Comparison of ENCODE assay signal across 8 cellular contexts in the genomic region with DNA sequence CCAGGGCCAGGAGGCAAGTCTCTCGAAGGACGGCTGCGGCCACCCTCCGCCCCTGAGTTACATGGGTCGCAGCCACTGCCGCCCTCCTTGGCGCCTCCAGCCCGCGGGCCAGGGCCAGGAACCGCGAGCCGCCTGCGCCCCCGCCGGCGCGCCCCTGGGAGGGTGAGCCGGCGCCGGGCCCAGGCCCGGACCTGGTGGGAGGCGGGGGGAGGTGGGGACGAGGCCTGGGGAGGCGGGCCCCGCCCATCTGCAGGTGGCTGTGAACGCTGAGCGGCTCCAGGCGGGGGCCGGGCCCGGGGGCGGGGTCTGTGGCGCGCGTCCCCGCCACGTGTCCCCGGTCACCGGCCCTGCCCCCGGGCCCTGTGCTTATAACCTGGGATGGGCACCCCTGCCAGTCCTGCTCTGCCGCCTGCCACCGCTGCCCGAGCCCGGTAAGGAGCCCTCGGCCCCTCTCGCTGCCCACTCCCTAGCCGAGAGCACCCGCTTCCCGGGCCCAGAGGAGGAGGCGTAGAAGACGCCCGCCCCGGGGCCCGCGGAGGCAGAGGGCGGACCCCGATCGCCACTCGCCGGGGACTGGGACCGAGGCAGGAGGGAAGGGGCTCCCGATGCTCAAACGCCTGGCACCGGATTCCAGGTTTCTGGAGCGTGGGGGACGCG. TPM values are rescaled to one million over a fixed set of nuclear protein-coding genes. Genes with fewer than 3 reads are reported as not detected.
A peak's percentile ranks its signal among the peaks of the same experiment; 100 is the strongest.
DNase-seq lines count a peak whose midpoint lies in the region; ATAC-seq, FAIRE-seq and TF ChIP-seq lines count a peak whose summit lies in the region.

A gene (plus strand): TSS at position 397 of the 657 bp plus-strand sequence. CDS start 7,268 bp downstream, outside the sequence.

- ATAC-seq in HG02798 (IDR thresholded peaks at IDR 0.05; ENCODE audit: poor library complexity, unreplicated experiment) (peak; percentile 54), T-cell (replicated peaks in 1 of 4) (peak; percentile 71 to 83 (median 80))

- H3K4me3 Mint-ChIP-seq in T-cell, result peak within 1 kb of the TSS in 2 of 3 donors; percentile 17 to 65
- H3K4me3 Mint-ChIP-seq in brain, result peak within 1 kb of the TSS; percentile 80 to 88 (median 83)

- no peaks in the 10 kb centered on the region for H3K79me2 ChIP-seq in keratinocyte (ENCODE audit: control insufficient read depth, insufficient read depth, low read length)

- dilution Hi-C loops in keratinocyte (cut with MboI; ENCODE audit: extremely low pct_ligation_motif_present, low sequenced_read_pairs), result no loop called here

- H3K27ac Mint-ChIP-seq in T-cell, result no peak within 1 kb of the TSS
- H3K27ac Mint-ChIP-seq in brain, result peak within 1 kb of the TSS; percentile 24 to 97 (median 92)

- POLR2A ChIA-PET in T-cell (lab: Charles Lee), result no interaction called here

- in situ Hi-C loops in ACHN (cut with HindIII; ENCODE audit: low pct_ligation_motif_present, low pct_unique_long_range_greater_than_20kb, low sequenced_read_pairs), result no loop called here

- H4K20me1 ChIP-seq in keratinocyte (ENCODE audit: control insufficient read depth, extremely low read depth, insufficient read depth, low read length), result no peaks in the 10 kb centered on the region

- H3K27ac ChIP-seq in keratinocyte (ENCODE audit: control insufficient read depth, insufficient read depth, low read length), result peak within 1 kb of the TSS; percentile 14

- H3K27me3 Mint-ChIP-seq in T-cell (peaks cover 17 to 52% of the 10 kb centered on the region in 2 donors), brain (peaks cover 68% of the 10 kb centered on the region)

- H3K36me3 Mint-ChIP-seq in T-cell (peaks cover 4% of the 10 kb centered on the region), brain (no peaks in the 10 kb centered on the region)

- FAIRE-seq in keratinocyte (lab: Jason Lieb, UNC), result no peak
- FAIRE-seq in HTR-8/SVneo (lab: Jason Lieb, UNC), result no peak

- H3K27me3 ChIP-seq in keratinocyte (ENCODE audit: control insufficient read depth, extremely low read depth, insufficient read depth, low read length), result peaks cover 11% of the 10 kb centered on the region

- peak within 1 kb of the TSS; percentile 46 for H2AFZ ChIP-seq in keratinocyte (ENCODE audit: control insufficient read depth, low read length)

- no peak for TF ChIP-seq CTCF in brain (conservative IDR thresholded peaks at IDR 0.05)
- TF ChIP-seq CTCF in keratinocyte (optimal IDR thresholded peaks at IDR 0.05 in 1 of 3, IDR thresholded peaks at IDR 0.05 in 1 of 3, conservative IDR thresholded peaks at IDR 0.05 in 1 of 3; ENCODE audit: extremely low read depth in 1 of 3, insufficient read depth in 2 of 3, low read length in 3 of 3), result no peak

- peak within 1 kb of the TSS; percentile 51 to 69 (median 65) for H3K4me3 ChIP-seq in keratinocyte (ENCODE audit: control insufficient read depth in 2 of 3, extremely low read depth in 1 of 3, insufficient read depth in 2 of 3, low read depth in 1 of 3, low read length in 3 of 3)

- H3K9me3 Mint-ChIP-seq in T-cell (peaks cover 0 to 11% (median 6%) of the 10 kb centered on the region in 3 donors), brain (peaks cover 8 to 21% (median 18%) of the 10 kb centered on the region in 5 experiments)

- peaks cover 0 to 3% (median 0%) of the 10 kb centered on the region in 3 donors for H3K4me1 Mint-ChIP-seq in T-cell
- peaks cover 43% of the 10 kb centered on the region for H3K4me1 Mint-ChIP-seq in brain

- no peaks in the 10 kb centered on the region for H3K36me3 ChIP-seq in keratinocyte (ENCODE audit: control insufficient read depth in 2 of 2, extremely low read depth in 1 of 2, insufficient read depth in 2 of 2, low read length in 2 of 2)

- H3K4me1 ChIP-seq in keratinocyte (ENCODE audit: control insufficient read depth, extremely low read depth, insufficient read depth, low read length), result peaks cover 35% of the 10 kb centered on the region

- H3K9me3 ChIP-seq in keratinocyte (ENCODE audit: control insufficient read depth, low read depth, low read length), result peaks cover 1% of the 10 kb centered on the region

- H3K9me1 ChIP-seq in keratinocyte (ENCODE audit: control insufficient read depth, extremely low read depth, insufficient read depth, low read length), result no peaks in the 10 kb centered on the region

- CTCF ChIA-PET in T-cell (lab: Charles Lee), result no interaction called here

- H3K9ac ChIP-seq in keratinocyte (ENCODE audit: control insufficient read depth, extremely low read depth, insufficient read depth, low read length), result peak within 1 kb of the TSS; percentile 63

- peak; percentile 13 for DNase-seq in ACHN
- peak in 24 of 34 experiments; percentile 6 to 45 (median 22) for DNase-seq in T-cell
- DNase-seq in keratinocyte (ENCODE audit: low read depth, low spot score), result no peak
- peak; percentile 76 for DNase-seq in stimulated activated CD4-positive, alpha-beta T cell treated with anti-CD3 and anti-CD28 coated beads, Interleukin-15, amount 100 ng/mL, for 24 hours
- no peak for DNase-seq in activated gamma-delta T cell (lab: John Stamatoyannopoulos, UW)
- DNase-seq in HTR-8/SVneo (ENCODE audit: insufficient read length, low spot score), result no peak

- H3K4me2 ChIP-seq in keratinocyte (ENCODE audit: control insufficient read depth, extremely low read depth, insufficient read depth, low read depth, low read length), result peak within 1 kb of the TSS; percentile 87

RNA-seq across cellular contexts. Expression of the gene that starts here (rescaled TPM):
- 1 to 10 TPM in 2 of 5 donors, under 1 TPM in 1, not detected in 2; 0.92 to 2.1 (median 1.2) TPM for total RNA-seq in T-cell
- polyA plus RNA-seq in brain (ENCODE audit: insufficient read depth, low read depth, low replicate concordance) (146 TPM), keratinocyte (23.7 to 165 TPM (median 52.4 TPM) in 3 replicates)
- polyA plus RNA-seq in keratinocyte (2011; ENCODE audit: low read depth), result 71.7 TPM
- polyA plus RNA-seq in keratinocyte (2011; cell fraction: cytosol; rRNA removed), result 132 and 143 TPM in 2 replicates
- 63.8 and 83.2 TPM in 2 replicates for polyA plus RNA-seq in keratinocyte (2011; cell fraction: nucleus; rRNA removed)
- polyA plus RNA-seq in keratinocyte (2012; ENCODE audit: low replicate concordance), result 20.0 and 238 TPM in 2 replicates
- polyA minus RNA-seq in keratinocyte, result 14.8 to 109 TPM (median 33.0 TPM) in 3 replicates
- 79.4 TPM for polyA minus RNA-seq in keratinocyte (2011; cell fraction: cytosol; rRNA and poly(A)+ RNA removed)
- polyA minus RNA-seq in keratinocyte (2011; cell fraction: nucleus; rRNA and poly(A)+ RNA removed), result 21.1 and 26.4 TPM in 2 replicates

Comparison
In these comparisons a context has a peak if more than half of its experiments do, and no peak if none do; other contexts are left out.
1. DNase-seq: peak in ACHN (single experiment), T-cell (24 of 34) and stimulated activated CD4-positive, alpha-beta T cell treated with anti-CD3 and anti-CD28 coated beads, Interleukin-15, amount 100 ng/mL, for 24 hours (single experiment); none in keratinocyte (single experiment), activated gamma-delta T cell (single experiment) and HTR-8/SVneo (single experiment).
2. H3K27ac Mint-ChIP-seq: peak in brain (5 of 5); none in T-cell (0 of 2).